In genomic region chrX:109826954-109827708, GRCh38 we compare ENCODE assay signal across 13 cellular contexts.
DNase-seq lines count a peak whose midpoint lies in the region; ATAC-seq and TF ChIP-seq lines count a peak whose summit lies in the region.
"Had no signal": no experiment of that assay in that cellular context is flagged by ENCODE, and none has a peak within 500 bp of the region (broad histone marks: within the 10 kb centered on the region; RNA-seq: fewer than 3 reads in every experiment).

No MANE protein-coding gene starts in this region.

- no peaks in the 10 kb centered on the region for H3K36me3 ChIP-seq in Panc1 (ENCODE audit: control insufficient read depth, insufficient read depth, low read length)
- no peaks in the 10 kb centered on the region for H3K36me3 ChIP-seq in mucosa of descending colon (ENCODE audit: low read depth)
- no peaks in the 10 kb centered on the region for H3K36me3 ChIP-seq in prostate gland
- H3K36me3 ChIP-seq: Peyer's patch had no signal

- POLR2A ChIA-PET in Panc1 (lab: Charles Lee), result no interaction called here

- peak; percentile 32 for DNase-seq in Daoy (ENCODE audit: low read depth)
- no peak for DNase-seq in Panc1 (ENCODE audit: low read depth, low spot score)
- peak; percentile 27 for DNase-seq in dermis blood vessel endothelial cell
- DNase-seq in mucosa of descending colon, result no peak
- no peak for DNase-seq in NCI-H345 treated with DMSO at 0.1 percent for 48 hours (lab: John Stamatoyannopoulos, UW; ENCODE audit: unreplicated experiment)
- DNase-seq in prostate gland (ENCODE audit: low spot score), result no peak
- DNase-seq: activated CD4-positive, alpha-beta T cell treated with anti-CD3 and anti-CD28 coated beads for 1 hour; activated naive CD4-positive, alpha-beta T cell treated with Interleukin-2 at 50 U/mL for 16 hours; erythroblast; NCI-H187 treated with DMSO at 0.1 percent for 48 hours; Peyer's patch had no signal

- TF ChIP-seq CTCF in Panc1 (IDR thresholded peaks at IDR 0.05) (no peak), mucosa of descending colon (IDR thresholded peaks at IDR 0.05) (no peak), prostate gland (IDR thresholded peaks at IDR 0.05) (no peak)

- no peaks in the 10 kb centered on the region for H3K9me3 ChIP-seq in Panc1 (ENCODE audit: control insufficient read depth, insufficient read depth, low read depth, low read length)
- no peaks in the 10 kb centered on the region for H3K9me3 ChIP-seq in mucosa of descending colon
- H3K9me3 ChIP-seq in prostate gland, result no peaks in the 10 kb centered on the region
- H3K9me3 ChIP-seq: Peyer's patch had no signal

- H3K27me3 ChIP-seq in Panc1 (ENCODE audit: control insufficient read depth, insufficient read depth, low read length) (no peaks in the 10 kb centered on the region), prostate gland (replicated peaks; ENCODE audit: insufficient read depth) (no peaks in the 10 kb centered on the region)
- H3K27me3 ChIP-seq: Peyer's patch had no signal

- intact Hi-C loops in Panc1 (cut with micrococcal nuclease; ENCODE audit: unreplicated experiment) (no loop called here), mucosa of descending colon (cut with DNase I, micrococcal nuclease) (no loop called here), prostate gland (cut with DNase I) (no loop called here)

- in situ Hi-C loops in Panc1 (cut with HindIII; ENCODE audit: low pct_unique_long_range_greater_than_20kb, low sequenced_read_pairs), result no loop called here

- ATAC-seq in Panc1 (peak; percentile 81), mucosa of descending colon (peak; percentile 25), GM18498 (IDR thresholded peaks at IDR 0.05; ENCODE audit: unreplicated experiment) (no peak), GM18861 (IDR thresholded peaks at IDR 0.05; ENCODE audit: unreplicated experiment) (no peak)

- no peak overlapping the region for H3K27ac ChIP-seq in Panc1 (ENCODE audit: low read length)
- H3K27ac ChIP-seq in prostate gland, result no peak overlapping the region
- H3K27ac ChIP-seq: Peyer's patch had no signal

- CTCF ChIA-PET in Panc1 (lab: Charles Lee), result interaction anchor here (0.6 kb wide), 1 partner anchor 25 kb away, joined by 4 read pairs; no protein-coding TSS in a partner anchor

- H3K4me3 ChIP-seq in Panc1 (ENCODE audit: low read depth in 2 of 2, low read length in 2 of 2) (no peak overlapping the region), mucosa of descending colon (no peak overlapping the region), prostate gland (no peak overlapping the region)
- H3K4me3 ChIP-seq: Peyer's patch had no signal

- no TSS peak for BruUV-seq in Panc1 (replicated peaks; lab: Mats Ljungman, UMichigan)

- 69% methylated on average over 1 of the region's 1 CpG for WGBS in prostate gland

- H3K4me1 ChIP-seq in Panc1 (ENCODE audit: control insufficient read depth, insufficient read depth, low read length) (no peaks in the 10 kb centered on the region), mucosa of descending colon (ENCODE audit: low read depth) (no peaks in the 10 kb centered on the region), prostate gland (replicated peaks) (no peaks in the 10 kb centered on the region)
- H3K4me1 ChIP-seq: Peyer's patch had no signal

- no peak for TF ChIP-seq POLR2A in prostate gland (IDR thresholded peaks at IDR 0.05)

Comparison
In these comparisons a context has a peak if more than half of its experiments do, and no peak if none do; other contexts are left out.
1. DNase-seq: peak in Daoy (single experiment) and dermis blood vessel endothelial cell (single experiment); none in Panc1 (single experiment), mucosa of descending colon (0 of 3), NCI-H345 treated with DMSO at 0.1 percent for 48 hours (single experiment) and prostate gland (single experiment).
2. ATAC-seq: peak in Panc1 (single experiment) and mucosa of descending colon (single experiment); none in GM18498 (single experiment) and GM18861 (single experiment).